In genomic region chr3:113287111-113287817, GRCh38 we compare ENCODE assay signal across 9 cellular contexts.
DNase-seq lines count a peak whose midpoint lies in the region; ATAC-seq lines count a peak whose summit lies in the region.
"Had no signal": no experiment of that assay in that cellular context is flagged by ENCODE, and none has a peak within 500 bp of the region (broad histone marks: within the 10 kb centered on the region; RNA-seq: fewer than 3 reads in every experiment).

No MANE protein-coding gene starts in this region.

- no peak overlapping the region for H3K9ac ChIP-seq in rectal smooth muscle tissue (ENCODE audit: low read length)
- H3K9ac ChIP-seq: KMS-11 had no signal

- H3K27ac ChIP-seq in rectal smooth muscle tissue (ENCODE audit: low read depth, low read length), result peak overlapping the region; percentile 66
- H3K27ac ChIP-seq: KMS-11 had no signal

- ATAC-seq in HG03469 (IDR thresholded peaks at IDR 0.05; ENCODE audit: unreplicated experiment) (no peak), GM18867 (IDR thresholded peaks at IDR 0.05; ENCODE audit: unreplicated experiment) (no peak), GM21619 (IDR thresholded peaks at IDR 0.05; ENCODE audit: unreplicated experiment) (no peak)

- DNase-seq in ELR (ENCODE audit: low read depth) (peak; percentile 87), RKO (ENCODE audit: low spot score) (peak; percentile 57), fibroblast of gingiva (ENCODE audit: low read depth) (peak; percentile 77), anterior cingulate cortex (lab: John Stamatoyannopoulos, UW) (no peak)

- H3K27me3 ChIP-seq in rectal smooth muscle tissue (ENCODE audit: control insufficient read depth, insufficient read depth, low read length), result no peaks in the 10 kb centered on the region

- peaks cover 11% of the 10 kb centered on the region for H3K4me1 ChIP-seq in rectal smooth muscle tissue (ENCODE audit: control insufficient read depth, insufficient read depth, low read length)

- H3K4me3 ChIP-seq in rectal smooth muscle tissue (ENCODE audit: low read length), result no peak overlapping the region

- peaks cover 18% of the 10 kb centered on the region for H3K36me3 ChIP-seq in rectal smooth muscle tissue (ENCODE audit: control insufficient read depth, insufficient read depth, low read length)

Comparison
In these comparisons a context has a peak if more than half of its experiments do, and no peak if none do; other contexts are left out.
1. DNase-seq: peak in ELR (single experiment), RKO (single experiment) and fibroblast of gingiva (single experiment); none in anterior cingulate cortex (0 of 58).